Comparison of ENCODE assay signal across 1 cellular context in genomic region chr11:64331569-64332371, GRCh38.
A peak's percentile ranks its signal among the peaks of the same experiment; 100 is the strongest.
TF ChIP-seq lines count a peak whose summit lies in the region.

No MANE protein-coding gene starts in this region.

TF ChIP-seq in HepG2, 621 proteins besides CTCF, POLR2A, EP300 and RAD21 (continues in another document):
- TF ChIP-seq ZNF629 (CRISPR knock-in tag; conservative IDR thresholded peaks at IDR 0.05) (no peak), ZGPAT (CRISPR knock-in tag; IDR thresholded peaks at IDR 0.05) (peak; percentile 34; the same call in 1 of the 2 replicates), HDAC1 (CRISPR knock-in tag; IDR thresholded peaks at IDR 0.05) (no peak), ZKSCAN5 (CRISPR knock-in tag; IDR thresholded peaks at IDR 0.05) (no peak), HNRNPL (IDR thresholded peaks at IDR 0.05; ENCODE audit: low read depth, low read length) (peak; percentile 85; the same call in 1 of the 2 replicates), ARID5B (CRISPR knock-in tag; IDR thresholded peaks at IDR 0.05) (peak; percentile 41; the same call in 1 of the 2 replicates), ARID4A (CRISPR knock-in tag; IDR thresholded peaks at IDR 0.05; ENCODE audit: borderline replicate concordance) (peak; percentile 17; the same call in 1 of the 2 replicates), ZZZ3 (CRISPR knock-in tag; IDR thresholded peaks at IDR 0.05; ENCODE audit: borderline replicate concordance) (no peak), FOXO1 (CRISPR knock-in tag; IDR thresholded peaks at IDR 0.05) (0 out of 2 replicates have a peak, but pooled peaks have one; percentile 14), PCBP1 (IDR thresholded peaks at IDR 0.05; ENCODE audit: borderline replicate concordance, low read depth, low read length) (0 out of 2 replicates have a peak, but pooled peaks have one; percentile 17), KAT7 (CRISPR knock-in tag; IDR thresholded peaks at IDR 0.05; ENCODE audit: borderline replicate concordance) (no peak), REL (CRISPR knock-in tag; conservative IDR thresholded peaks at IDR 0.05) (no peak), ZNF282 (IDR thresholded peaks at IDR 0.05; ENCODE audit: partially characterized antibody) (peak; percentile 67), ATM (IDR thresholded peaks at IDR 0.05; ENCODE audit: borderline replicate concordance) (no peak), SAP130 (CRISPR knock-in tag; IDR thresholded peaks at IDR 0.05; ENCODE audit: low read depth) (peak; percentile 45; the same call in 1 of the 2 replicates), JUND (CRISPR knock-in tag; IDR thresholded peaks at IDR 0.05) (no peak), AGO1 (IDR thresholded peaks at IDR 0.05; ENCODE audit: low read depth, low read length, poor library complexity, severe bottlenecking) (no peak), LCORL (IDR thresholded peaks at IDR 0.05) (no peak), LCORL (CRISPR knock-in tag; IDR thresholded peaks at IDR 0.05) (peak; percentile 33; the same call in 1 of the 2 replicates), RXRB (CRISPR knock-in tag; IDR thresholded peaks at IDR 0.05; ENCODE audit: borderline replicate concordance) (peak; percentile 38; the same call in 1 of the 2 replicates), SMAD1 (CRISPR knock-in tag; IDR thresholded peaks at IDR 0.05; ENCODE audit: borderline replicate concordance, low read depth) (peak; percentile 48; the same call in 1 of the 2 replicates), ZNF619 (CRISPR knock-in tag; IDR thresholded peaks at IDR 0.05) (0 out of 2 replicates have a peak, but pooled peaks have one; percentile 71), PHF21A (CRISPR knock-in tag; IDR thresholded peaks at IDR 0.05) (no peak), SIX4 (CRISPR knock-in tag; IDR thresholded peaks at IDR 0.05) (no peak), ZBTB7B (CRISPR knock-in tag; IDR thresholded peaks at IDR 0.05) (0 out of 2 replicates have a peak, but pooled peaks have one; percentile 58), ZNF7 (CRISPR knock-in tag; IDR thresholded peaks at IDR 0.05) (no peak), TEAD3 (CRISPR knock-in tag; optimal IDR thresholded peaks at IDR 0.05; ENCODE audit: borderline replicate concordance) (peak; percentile 26), SRY (CRISPR knock-in tag; IDR thresholded peaks at IDR 0.05) (no peak), SRSF1 (optimal IDR thresholded peaks at IDR 0.05; ENCODE audit: low read depth, low read length) (peak; percentile 49), ZNF614 (CRISPR knock-in tag; IDR thresholded peaks at IDR 0.05; ENCODE audit: borderline replicate concordance) (no peak), MBD4 (IDR thresholded peaks at IDR 0.05; ENCODE audit: borderline replicate concordance, low read length) (no peak), ZNF354B (CRISPR knock-in tag; IDR thresholded peaks at IDR 0.05) (0 out of 2 replicates have a peak, but pooled peaks have one; percentile 22), NKX3-1 (CRISPR knock-in tag; IDR thresholded peaks at IDR 0.05) (no peak), CREB1 (IDR thresholded peaks at IDR 0.05) (no peak), CREB1 (CRISPR knock-in tag; IDR thresholded peaks at IDR 0.05) (no peak), ZNF547 (CRISPR knock-in tag; IDR thresholded peaks at IDR 0.05) (no peak), ZNF503 (CRISPR knock-in tag; IDR thresholded peaks at IDR 0.05) (no peak), ZSCAN20 (CRISPR knock-in tag; IDR thresholded peaks at IDR 0.05; ENCODE audit: borderline replicate concordance) (no peak), ZSCAN21 (CRISPR knock-in tag; IDR thresholded peaks at IDR 0.05; ENCODE audit: borderline replicate concordance) (peak; percentile 36; the same call in 1 of the 2 replicates), EED (CRISPR knock-in tag; IDR thresholded peaks at IDR 0.05) (peak; percentile 31; the same call in 1 of the 2 replicates), ZNF230 (CRISPR knock-in tag; IDR thresholded peaks at IDR 0.05) (0 out of 2 replicates have a peak, but pooled peaks have one; percentile 14), TERF1 (CRISPR knock-in tag; IDR thresholded peaks at IDR 0.05) (no peak), ZNF101 (CRISPR knock-in tag; IDR thresholded peaks at IDR 0.05; ENCODE audit: borderline replicate concordance, low read depth) (no peak)
- TF ChIP-seq, protein P1, sequence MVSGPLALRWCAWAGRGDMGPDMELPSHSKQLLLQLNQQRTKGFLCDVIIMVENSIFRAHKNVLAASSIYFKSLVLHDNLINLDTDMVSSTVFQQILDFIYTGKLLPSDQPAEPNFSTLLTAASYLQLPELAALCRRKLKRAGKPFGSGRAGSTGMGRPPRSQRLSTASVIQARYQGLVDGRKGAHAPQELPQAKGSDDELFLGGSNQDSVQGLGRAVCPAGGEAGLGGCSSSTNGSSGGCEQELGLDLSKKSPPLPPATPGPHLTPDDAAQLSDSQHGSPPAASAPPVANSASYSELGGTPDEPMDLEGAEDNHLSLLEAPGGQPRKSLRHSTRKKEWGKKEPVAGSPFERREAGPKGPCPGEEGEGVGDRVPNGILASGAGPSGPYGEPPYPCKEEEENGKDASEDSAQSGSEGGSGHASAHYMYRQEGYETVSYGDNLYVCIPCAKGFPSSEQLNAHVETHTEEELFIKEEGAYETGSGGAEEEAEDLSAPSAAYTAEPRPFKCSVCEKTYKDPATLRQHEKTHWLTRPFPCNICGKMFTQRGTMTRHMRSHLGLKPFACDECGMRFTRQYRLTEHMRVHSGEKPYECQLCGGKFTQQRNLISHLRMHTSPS (CRISPR knock-in tag; IDR thresholded peaks at IDR 0.05; ENCODE audit: low read depth), result peak; percentile 75; the same call in 1 of the 2 replicates
- TF ChIP-seq, protein P2, sequence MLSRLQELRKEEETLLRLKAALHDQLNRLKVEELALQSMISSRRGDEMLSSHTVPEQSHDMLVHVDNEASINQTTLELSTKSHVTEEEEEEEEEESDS (CRISPR knock-in tag; IDR thresholded peaks at IDR 0.05; ENCODE audit: borderline replicate concordance), result no peak
- TF ChIP-seq, protein P3, sequence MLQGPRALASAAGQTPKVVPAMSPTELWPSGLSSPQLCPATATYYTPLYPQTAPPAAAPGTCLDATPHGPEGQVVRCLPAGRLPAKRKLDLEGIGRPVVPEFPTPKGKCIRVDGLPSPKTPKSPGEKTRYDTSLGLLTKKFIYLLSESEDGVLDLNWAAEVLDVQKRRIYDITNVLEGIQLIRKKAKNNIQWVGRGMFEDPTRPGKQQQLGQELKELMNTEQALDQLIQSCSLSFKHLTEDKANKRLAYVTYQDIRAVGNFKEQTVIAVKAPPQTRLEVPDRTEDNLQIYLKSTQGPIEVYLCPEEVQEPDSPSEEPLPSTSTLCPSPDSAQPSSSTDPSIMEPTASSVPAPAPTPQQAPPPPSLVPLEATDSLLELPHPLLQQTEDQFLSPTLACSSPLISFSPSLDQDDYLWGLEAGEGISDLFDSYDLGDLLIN (CRISPR knock-in tag; IDR thresholded peaks at IDR 0.05; ENCODE audit: borderline replicate concordance), result no peak
- TF ChIP-seq, protein P4, sequence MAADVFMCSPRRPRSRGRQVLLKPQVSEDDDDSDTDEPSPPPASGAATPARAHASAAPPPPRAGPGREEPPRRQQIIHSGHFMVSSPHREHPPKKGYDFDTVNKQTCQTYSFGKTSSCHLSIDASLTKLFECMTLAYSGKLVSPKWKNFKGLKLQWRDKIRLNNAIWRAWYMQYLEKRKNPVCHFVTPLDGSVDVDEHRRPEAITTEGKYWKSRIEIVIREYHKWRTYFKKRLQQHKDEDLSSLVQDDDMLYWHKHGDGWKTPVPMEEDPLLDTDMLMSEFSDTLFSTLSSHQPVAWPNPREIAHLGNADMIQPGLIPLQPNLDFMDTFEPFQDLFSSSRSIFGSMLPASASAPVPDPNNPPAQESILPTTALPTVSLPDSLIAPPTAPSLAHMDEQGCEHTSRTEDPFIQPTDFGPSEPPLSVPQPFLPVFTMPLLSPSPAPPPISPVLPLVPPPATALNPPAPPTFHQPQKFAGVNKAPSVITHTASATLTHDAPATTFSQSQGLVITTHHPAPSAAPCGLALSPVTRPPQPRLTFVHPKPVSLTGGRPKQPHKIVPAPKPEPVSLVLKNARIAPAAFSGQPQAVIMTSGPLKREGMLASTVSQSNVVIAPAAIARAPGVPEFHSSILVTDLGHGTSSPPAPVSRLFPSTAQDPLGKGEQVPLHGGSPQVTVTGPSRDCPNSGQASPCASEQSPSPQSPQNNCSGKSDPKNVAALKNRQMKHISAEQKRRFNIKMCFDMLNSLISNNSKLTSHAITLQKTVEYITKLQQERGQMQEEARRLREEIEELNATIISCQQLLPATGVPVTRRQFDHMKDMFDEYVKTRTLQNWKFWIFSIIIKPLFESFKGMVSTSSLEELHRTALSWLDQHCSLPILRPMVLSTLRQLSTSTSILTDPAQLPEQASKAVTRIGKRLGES (CRISPR knock-in tag; IDR thresholded peaks at IDR 0.05; ENCODE audit: borderline replicate concordance), result no peak
